In the genomic region with DNA sequence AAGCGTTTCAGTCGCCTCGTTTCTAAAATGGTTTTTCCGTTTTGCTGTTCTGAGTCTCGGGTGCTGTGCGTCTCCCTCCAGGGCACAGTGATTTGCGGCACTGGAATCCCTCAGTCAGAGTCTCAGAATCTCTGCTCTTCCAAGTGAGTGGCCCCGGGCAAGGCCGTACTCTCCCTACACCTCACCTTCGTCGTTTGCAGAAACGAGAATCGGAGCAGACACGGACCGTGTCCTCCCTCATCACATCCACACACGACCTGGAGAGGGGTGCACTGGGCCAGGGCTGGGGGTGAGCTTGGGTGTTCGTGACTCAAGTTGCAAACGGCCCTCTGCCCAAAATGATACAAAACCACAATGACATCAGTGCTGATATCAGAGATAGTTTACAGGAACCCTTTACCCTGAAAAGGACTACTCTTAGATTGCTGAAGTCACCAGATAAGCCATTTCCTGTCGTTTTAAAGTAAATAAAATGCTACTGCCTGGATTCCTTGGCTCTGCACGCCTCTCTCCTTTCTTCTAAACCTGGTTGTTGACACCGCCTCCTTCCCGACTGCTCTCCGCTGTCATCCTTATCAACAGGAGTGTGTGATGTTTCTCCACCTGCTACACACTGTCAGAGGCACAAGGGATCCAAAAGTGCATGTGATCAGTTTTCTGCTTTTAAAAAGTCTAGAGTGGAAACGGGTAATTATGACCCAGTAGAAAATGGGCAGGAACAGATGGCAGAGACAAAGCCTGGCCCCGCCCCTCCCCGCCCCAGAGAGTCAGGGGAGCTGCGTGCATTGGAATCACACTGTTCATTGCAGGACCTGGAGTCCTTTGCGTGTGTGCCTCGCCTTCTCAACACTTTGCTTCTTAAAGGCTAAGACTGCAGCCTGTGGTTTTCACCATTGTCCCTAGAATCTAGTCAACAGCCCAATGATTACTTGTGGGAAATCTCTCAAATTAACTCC, we compare ENCODE assay signal across 8 cellular contexts. TPM values are rescaled to one million over a fixed set of nuclear protein-coding genes. Genes with fewer than 3 reads are reported as not detected.
DNase-seq lines count a peak whose midpoint lies in the region; ATAC-seq and TF ChIP-seq lines count a peak whose summit lies in the region.

No MANE protein-coding gene starts in this region.

- no peaks in the 10 kb centered on the region for H3K36me3 Mint-ChIP-seq in activated naive CD4-positive, alpha-beta T cell treated with anti-CD3 and anti-CD28 coated beads, Interleukin-2, amount 50 U/mL, for 24 hours
- H3K36me3 Mint-ChIP-seq in activated CD8-positive, alpha-beta T cell treated with anti-CD3 and anti-CD28 coated beads, Interleukin-2, amount 10 ng/mL, durations not matched to agents 7 days and 5 days (ENCODE audit: low read depth), result no peaks in the 10 kb centered on the region

- peak; percentile 38 for ATAC-seq in Right ventricle myocardium superior (ENCODE audit: poor library complexity)
- no peak for ATAC-seq in activated CD8-positive, alpha-beta T cell treated with anti-CD3 and anti-CD28 coated beads, Interleukin-2, amount 10 ng/mL, durations not matched to agents 7 days and 5 days
- no peak for ATAC-seq in HG03354 (IDR thresholded peaks at IDR 0.05; ENCODE audit: poor library complexity, severe bottlenecking, unreplicated experiment)

- H3K9me3 Mint-ChIP-seq in activated naive CD4-positive, alpha-beta T cell treated with anti-CD3 and anti-CD28 coated beads, Interleukin-2, amount 50 U/mL, for 24 hours, result peaks cover 9% of the 10 kb centered on the region
- peaks cover 17% of the 10 kb centered on the region for H3K9me3 Mint-ChIP-seq in activated CD8-positive, alpha-beta T cell treated with anti-CD3 and anti-CD28 coated beads, Interleukin-2, amount 10 ng/mL, durations not matched to agents 7 days and 5 days (ENCODE audit: insufficient read depth)

- peak overlapping the region; percentile 91 for H3K27ac ChIP-seq in VCaP

- CTCF ChIA-PET in activated CD8-positive, alpha-beta T cell treated with anti-CD3 and anti-CD28 coated beads, Interleukin-2, amount 10 ng/mL, durations not matched to agents 7 days and 5 days (lab: Charles Lee), result no interaction called here

- H3K4me3 Mint-ChIP-seq in activated naive CD4-positive, alpha-beta T cell treated with anti-CD3 and anti-CD28 coated beads, Interleukin-2, amount 50 U/mL, for 24 hours, result peak overlapping the region; percentile 62
- H3K4me3 Mint-ChIP-seq in activated CD8-positive, alpha-beta T cell treated with anti-CD3 and anti-CD28 coated beads, Interleukin-2, amount 10 ng/mL, durations not matched to agents 7 days and 5 days, result no peak overlapping the region

- H3K4me1 Mint-ChIP-seq in activated naive CD4-positive, alpha-beta T cell treated with anti-CD3 and anti-CD28 coated beads, Interleukin-2, amount 50 U/mL, for 24 hours, result peaks cover 9% of the 10 kb centered on the region
- H3K4me1 Mint-ChIP-seq in activated CD8-positive, alpha-beta T cell treated with anti-CD3 and anti-CD28 coated beads, Interleukin-2, amount 10 ng/mL, durations not matched to agents 7 days and 5 days (ENCODE audit: low read depth), result no peaks in the 10 kb centered on the region

- no peak overlapping the region for H3K27ac Mint-ChIP-seq in activated naive CD4-positive, alpha-beta T cell treated with anti-CD3 and anti-CD28 coated beads, Interleukin-2, amount 50 U/mL, for 24 hours
- no peak overlapping the region for H3K27ac Mint-ChIP-seq in activated CD8-positive, alpha-beta T cell treated with anti-CD3 and anti-CD28 coated beads, Interleukin-2, amount 10 ng/mL, durations not matched to agents 7 days and 5 days

- POLR2A ChIA-PET in activated CD8-positive, alpha-beta T cell treated with anti-CD3 and anti-CD28 coated beads, Interleukin-2, amount 10 ng/mL, durations not matched to agents 7 days and 5 days (lab: Charles Lee), result no interaction called here

- H3K27me3 Mint-ChIP-seq in activated naive CD4-positive, alpha-beta T cell treated with anti-CD3 and anti-CD28 coated beads, Interleukin-2, amount 50 U/mL, for 24 hours, result peaks cover 28% of the 10 kb centered on the region
- peaks cover 10% of the 10 kb centered on the region for H3K27me3 Mint-ChIP-seq in activated CD8-positive, alpha-beta T cell treated with anti-CD3 and anti-CD28 coated beads, Interleukin-2, amount 10 ng/mL, durations not matched to agents 7 days and 5 days (ENCODE audit: low read depth)

- DNase-seq in activated naive CD4-positive, alpha-beta T cell treated with Interleukin-2 at 50 U/mL for 16 hours, result no peak
- DNase-seq in Right ventricle myocardium superior, result no peak
- DNase-seq in retina, result peak; percentile 59
- DNase-seq in activated CD8-positive, alpha-beta T cell treated with anti-CD3 and anti-CD28 coated beads, Interleukin-2, amount 10 ng/mL, durations not matched to agents 7 days and 5 days, result no peak
- no peak for DNase-seq in SKM-1 (lab: John Stamatoyannopoulos, UW; ENCODE audit: unreplicated experiment)

- no peak for TF ChIP-seq CTCF in VCaP (conservative IDR thresholded peaks at IDR 0.05)

- intact Hi-C loops in Right ventricle myocardium superior (cut with DNase I), result loop anchor here (10.0 kb wide), 1 partner anchor 71 kb away; no protein-coding TSS in a partner anchor

RNA-seq across cellular contexts. Expression of a gene that starts 38.5 kb away (rescaled TPM):
- total RNA-seq in Right ventricle myocardium superior, result 0.35 TPM
- total RNA-seq in activated CD8-positive, alpha-beta T cell treated with anti-CD3 and anti-CD28 coated beads, Interleukin-2, amount 10 ng/mL, durations not matched to agents 7 days and 5 days, result not detected

RNA-seq across cellular contexts. Expression of a gene that starts 43.1 kb away (rescaled TPM):
- 1.0 TPM for total RNA-seq in Right ventricle myocardium superior
- not detected for total RNA-seq in activated CD8-positive, alpha-beta T cell treated with anti-CD3 and anti-CD28 coated beads, Interleukin-2, amount 10 ng/mL, durations not matched to agents 7 days and 5 days
